Comparison of ENCODE assay signal across 27 cellular contexts in genomic region chr6:131226465-131226864, GRCh38.
"Had no signal": no experiment of that assay in that cellular context is flagged by ENCODE, and none has a peak within 500 bp of the region (broad histone marks: within the 10 kb centered on the region; RNA-seq: fewer than 3 reads in every experiment).

No MANE protein-coding gene starts in this region.

- H3K4me3 ChIP-seq: adrenal gland, body of pancreas, cardiac muscle cell, colonic mucosa, gastroesophageal sphincter, right atrium auricular region, stomach, thyroid gland, upper lobe of left lung, vagina had no signal

- DNase-seq: activated CD4-positive, alpha-beta T cell treated with anti-CD3 and anti-CD28 coated beads, Interleukin-2, amount 50 U/mL, for 1 hour; activated effector memory CD4-positive, alpha-beta T cell treated with anti-CD3 and anti-CD28 coated beads, Interleukin-2, amount 50 U/mL, for 16 hours; activated naive CD4-positive, alpha-beta T cell treated with anti-CD3 and anti-CD28 coated beads for 36 hours; activated naive CD8-positive, alpha-beta T cell treated with anti-CD3 and anti-CD28 coated beads for 36 hours; activated T-cell treated with anti-CD3 and anti-CD28 coated beads, Interleukin-2, amount 50 U/mL, for 1 hour; adrenal gland; aorta; body of pancreas; cerebellar nuclear complex; colonic mucosa; effector CD8-positive, alpha-beta T cell; erythroblast; hippocampal formation; midbrain; naive thymus-derived CD4-positive, alpha-beta T cell; occipital lobe; stimulated activated CD4-positive, alpha-beta T cell treated with anti-CD3 and anti-CD28 coated beads, Interleukin-15, amount 100 ng/mL, for 24 hours; stimulated activated CD4-positive, alpha-beta T cell treated with anti-CD3 and anti-CD28 coated beads, Interleukin-2, amount 100 ng/mL, for 24 hours; stimulated activated naive B cell treated with anti-CD40 and anti-IgM and Interleukin-4, amounts not matched to agents 10 μg/mL and 1 μg/mL and 100 μg/mL, for 72 hours; stomach; T-helper 2 cell; thyroid gland; upper lobe of left lung had no signal
